ENCODE assay signal across 8 cellular contexts in the genomic region with DNA sequence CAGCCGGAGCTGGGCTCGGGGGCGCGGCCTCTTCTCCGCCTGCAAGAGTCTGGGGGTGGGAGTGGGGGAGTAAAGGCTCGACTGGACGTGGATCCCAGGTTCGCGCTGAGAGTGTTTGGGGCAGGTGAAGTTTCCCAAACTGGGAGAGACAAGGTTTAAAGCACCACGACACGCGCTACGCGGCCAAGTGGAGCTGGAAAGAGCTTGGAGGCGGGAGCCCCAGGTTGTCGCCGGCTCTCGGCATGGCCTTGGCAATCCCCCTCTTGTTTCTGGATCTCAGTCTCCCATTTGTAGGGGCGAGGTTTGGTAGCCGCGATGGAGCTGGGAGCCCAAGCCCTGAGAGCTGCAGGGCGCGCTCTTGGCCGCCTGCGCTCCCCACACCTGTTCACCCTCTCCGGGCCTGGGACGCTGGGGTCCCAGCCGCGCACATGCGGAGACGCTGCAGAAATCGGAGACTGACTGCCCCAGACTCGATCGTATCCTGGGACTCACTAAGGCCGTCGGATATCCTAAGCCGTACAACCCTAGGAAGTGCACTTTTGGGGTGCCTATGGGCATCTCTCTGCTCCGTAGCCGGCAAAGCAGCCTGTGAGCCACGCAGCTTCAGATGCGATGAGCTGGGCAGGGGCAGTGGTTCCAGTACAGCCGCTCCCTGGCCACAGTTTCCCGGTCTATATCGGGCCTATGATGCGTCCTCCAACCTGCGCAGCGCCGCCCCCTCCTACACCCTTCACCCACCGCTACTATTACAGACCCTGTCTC. TPM values are rescaled to one million over a fixed set of nuclear protein-coding genes. Genes with fewer than 3 reads are reported as not detected.
A peak's percentile ranks its signal among the peaks of the same experiment; 100 is the strongest.
DNase-seq lines count a peak whose midpoint lies in the region; ATAC-seq and TF ChIP-seq lines count a peak whose summit lies in the region.

No MANE protein-coding gene starts in this region.

- TF ChIP-seq CTCF in VCaP (conservative IDR thresholded peaks at IDR 0.05) (no peak), fibroblast of villous mesenchyme (IDR thresholded peaks at IDR 0.05; ENCODE audit: insufficient read depth, low read depth, low read length) (no peak), neutrophil (IDR thresholded peaks at IDR 0.05) (no peak)

- H3K27ac ChIP-seq in VCaP (peak overlapping the region; percentile 64; the same call in 1 of the 2 replicates), neutrophil (no peak overlapping the region)

- peaks cover 11 to 17% of the 10 kb centered on the region in 2 experiments for H3K4me1 ChIP-seq in neutrophil (ENCODE audit: control insufficient read depth in 1 of 2, insufficient read depth in 1 of 2, low read depth in 1 of 2, low read length in 1 of 2)

- H3K4me3 ChIP-seq in fibroblast of villous mesenchyme (ENCODE audit: low read depth, low read length) (peak overlapping the region; percentile 53), neutrophil (ENCODE audit: low read depth in 1 of 2, low read length in 1 of 2) (peak overlapping the region; percentile 18 to 65)

- ATAC-seq in Right ventricle myocardium inferior (peak; percentile 33), HG03139 (IDR thresholded peaks at IDR 0.05; ENCODE audit: unreplicated experiment) (no peak)

- intact Hi-C loops in Right ventricle myocardium inferior (cut with DNase I) (loop anchor here (2.0 kb wide), 2 partner anchors 26 to 54 kb away; no protein-coding TSS in a partner anchor), cardiac septum (cut with DNase I) (loop anchor here (2.0 to 5.0 kb wide), 2 partner anchors 26 to 90 kb away; partner anchors contain the start of gene TDRD7)

- DNase-seq in Right ventricle myocardium inferior (ENCODE audit: missing footprints) (no peak), cardiac septum (ENCODE audit: low spot score) (no peak), fibroblast of villous mesenchyme (ENCODE audit: low read depth) (no peak), NCI-H2171 treated with DMSO at 0.1 percent for 48 hours (lab: John Stamatoyannopoulos, UW) (no peak), COLO829 (ENCODE audit: low spot score) (no peak)

- H3K27me3 ChIP-seq in neutrophil: peaks cover 90% of the 10 kb centered on the region

- no peaks in the 10 kb centered on the region for H3K9me3 ChIP-seq in neutrophil

- no peaks in the 10 kb centered on the region for H3K36me3 ChIP-seq in neutrophil

RNA-seq across cellular contexts. Expression of gene TMOD1, which starts 0.9 kb away (rescaled TPM):
- total RNA-seq in Right ventricle myocardium inferior: 192 TPM
- total RNA-seq in cardiac septum: 151 TPM
- 0.43 and 0.97 TPM in 2 replicates for total RNA-seq in fibroblast of villous mesenchyme

Comparison
In these comparisons a context has a peak if more than half of its experiments do, and no peak if none do; other contexts are left out.
1. RNA of gene TMOD1, which starts 0.9 kb away (total RNA-seq): 192 TPM in Right ventricle myocardium inferior (single experiment) and 151 TPM in cardiac septum (single experiment); 0.43 to 0.97 TPM in fibroblast of villous mesenchyme; every median in the first group is over 10 times any median in the second.